In the genomic region with DNA sequence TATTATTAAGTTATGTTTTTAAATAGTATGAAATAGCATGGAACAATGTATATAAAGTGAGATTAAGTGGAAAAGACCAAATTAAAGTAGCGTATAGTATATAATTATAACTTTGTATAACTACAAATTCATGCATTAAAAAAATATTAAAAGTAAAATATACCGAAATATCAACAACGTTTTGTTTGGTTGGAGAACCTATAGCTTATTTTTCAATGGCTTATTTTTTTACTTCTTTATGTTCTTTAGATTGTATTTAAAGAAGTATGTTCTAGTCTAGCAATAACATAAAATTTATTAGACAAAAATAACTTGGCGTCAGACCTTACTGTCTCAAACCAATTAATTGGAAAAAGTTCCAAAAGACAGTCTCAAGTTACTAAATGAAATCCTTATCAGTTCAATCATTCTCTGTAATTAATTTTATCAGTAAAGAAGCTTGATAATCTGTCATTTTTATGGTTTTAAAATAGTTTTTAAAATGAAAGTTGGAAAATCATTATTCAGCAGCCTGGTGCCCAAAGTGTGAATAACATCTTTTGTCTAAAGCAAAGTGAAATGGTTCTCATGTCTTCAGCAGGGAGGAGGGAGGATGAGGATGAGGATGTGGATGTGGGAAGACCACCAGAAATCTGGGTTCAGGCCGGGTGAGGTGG, we compare ENCODE assay signal across 8 cellular contexts. TPM values are rescaled to one million over a fixed set of nuclear protein-coding genes. Genes with fewer than 3 reads are reported as not detected.
DNase-seq lines count a peak whose midpoint lies in the region; ATAC-seq, FAIRE-seq and TF ChIP-seq lines count a peak whose summit lies in the region.

No MANE protein-coding gene starts in this region.

- peak overlapping the region; percentile 69 for H3K4me3 Mint-ChIP-seq in astrocyte (ENCODE audit: unreplicated experiment)

- H3K27ac ChIP-seq in astrocyte (ENCODE audit: low read depth, low read length) = no peak overlapping the region
- peak overlapping the region in 1 of 2 donors; percentile 73 for H3K27ac ChIP-seq in lung (ENCODE audit: low read depth in 1 of 2, low read length in 1 of 2)

- no peaks in the 10 kb centered on the region for H4K20me1 ChIP-seq in astrocyte (ENCODE audit: insufficient read depth, low read length)

- H3K4me1 ChIP-seq in astrocyte (ENCODE audit: insufficient read depth, low read length) (peaks cover 3% of the 10 kb centered on the region), lung (ENCODE audit: control insufficient read depth in 2 of 2, insufficient read depth in 2 of 2, low read length in 2 of 2) (peaks cover 0 to 3% of the 10 kb centered on the region in 2 donors)

- H3K27me3 Mint-ChIP-seq in astrocyte (ENCODE audit: low read depth, unreplicated experiment) = peaks cover 26% of the 10 kb centered on the region

- peak; percentile 11 for TF ChIP-seq CTCF in astrocyte (IDR thresholded peaks at IDR 0.05; ENCODE audit: insufficient read depth, low read depth, low read length)
- no peak for TF ChIP-seq CTCF in lung (IDR thresholded peaks at IDR 0.05; ENCODE audit: control extremely low read depth, extremely low read depth)

- ATAC-seq in lung (ENCODE audit: insufficient read depth, low FRiP score) = no peak
- no peak for ATAC-seq in GM18907 (IDR thresholded peaks at IDR 0.05; ENCODE audit: unreplicated experiment)

- H3K36me3 Mint-ChIP-seq in astrocyte (ENCODE audit: low read depth, unreplicated experiment) = no peaks in the 10 kb centered on the region

- H3K36me3 ChIP-seq in astrocyte (ENCODE audit: insufficient read depth, low read length) (no peaks in the 10 kb centered on the region), lung (ENCODE audit: control insufficient read depth in 2 of 2, insufficient read depth in 2 of 2, low read length in 2 of 2) (peaks cover 0 to 3% of the 10 kb centered on the region in 2 donors)

- no peaks in the 10 kb centered on the region for H3K79me2 ChIP-seq in astrocyte (ENCODE audit: insufficient read depth, low read length)

- no peaks in the 10 kb centered on the region for H3K9me3 Mint-ChIP-seq in astrocyte (ENCODE audit: unreplicated experiment)

- DNase-seq in AG08395 (ENCODE audit: low spot score) (peak; percentile 43), HEK293T (ENCODE audit: extremely low spot score) (peak; percentile 38), astrocyte (ENCODE audit: low read depth) (no peak), lung (ENCODE audit: low spot score) (no peak), HuH-7 (ENCODE audit: low spot score) (no peak), NCI-H526 treated with DMSO at 0.1 percent for 48 hours (lab: John Stamatoyannopoulos, UW) (no peak), cerebellum (ENCODE audit: low spot score) (no peak)

- POLR2A ChIA-PET in HEK293T (lab: Yijun Ruan, JAX) = interaction anchor here (0.7 to 1.7 kb wide), 3 partner anchors 8 to 105 kb away, joined by 3 to 16 read pairs (median 3); partner anchors contain the start of genes LLPH and TMBIM4

- H3K27ac Mint-ChIP-seq in astrocyte (ENCODE audit: unreplicated experiment) = no peak overlapping the region

- peak overlapping the region; percentile 76 for H3K4me2 ChIP-seq in astrocyte (ENCODE audit: low read length)

- H2AFZ ChIP-seq in astrocyte (ENCODE audit: low read depth, low read length) = peak overlapping the region; percentile 50

- H3K4me3 ChIP-seq in astrocyte (ENCODE audit: insufficient read depth, low read depth, low read length) (peak overlapping the region; percentile 58), lung (peak overlapping the region; percentile 29)

- H3K27me3 ChIP-seq in astrocyte (ENCODE audit: insufficient read depth, low read length) (no peaks in the 10 kb centered on the region), lung (ENCODE audit: control insufficient read depth, insufficient read depth) (no peaks in the 10 kb centered on the region)

- WGBS in lung, 2 donors = 42 to 52% methylated on average over 5 of the region's 5 CpGs

- peaks cover 2% of the 10 kb centered on the region for H3K4me1 Mint-ChIP-seq in astrocyte (ENCODE audit: low read depth, unreplicated experiment)

- no peaks in the 10 kb centered on the region for H3K9me3 ChIP-seq in astrocyte (ENCODE audit: insufficient read depth, low read depth, low read length)
- peaks cover 0 to 4% of the 10 kb centered on the region in 2 donors for H3K9me3 ChIP-seq in lung (ENCODE audit: control insufficient read depth in 2 of 2, insufficient read depth in 1 of 2, low read length in 1 of 2)

- H3K9ac ChIP-seq in astrocyte (ENCODE audit: low read length) = peak overlapping the region; percentile 61

- FAIRE-seq in astrocyte (lab: Jason Lieb, UNC) = no peak

- CTCF ChIA-PET in HEK293T (lab: Yijun Ruan, JAX) = interaction anchor here (0.7 to 1.4 kb wide), 4 partner anchors 14 to 1411 kb away, joined by 3 read pairs; partner anchors contain the start of gene TBC1D30

TF ChIP-seq in HEK293T, 16 proteins besides CTCF, POLR2A, EP300 and RAD21:
- TF ChIP-seq HDGF (IDR thresholded peaks at IDR 0.05; ENCODE audit: borderline replicate concordance) = no peak
- no peak for TF ChIP-seq TARDBP (IDR thresholded peaks at IDR 0.05)
- no peak for TF ChIP-seq ZNF384 (IDR thresholded peaks at IDR 0.05)
- TF ChIP-seq CTBP1 (IDR thresholded peaks at IDR 0.05; ENCODE audit: borderline replicate concordance) = no peak
- no peak for TF ChIP-seq LEF1 (IDR thresholded peaks at IDR 0.05; ENCODE audit: borderline replicate concordance)

RNA-seq across cellular contexts. Expression of gene IRAK3, which starts 46.7 kb away (rescaled TPM):
- 0.05 and 0.10 TPM in 2 replicates for total RNA-seq in astrocyte
- total RNA-seq in lung = 10 to 100 TPM; 47.8 to 77.2 TPM
- polyA plus RNA-seq in lung = 10 to 100 TPM in 1 of 2 donors, 1 to 10 TPM in 1; 7.8 to 54.5 TPM
- 12.6 TPM for total RNA-seq in cerebellum

Comparison
In these comparisons a context has a peak if more than half of its experiments do, and no peak if none do; other contexts are left out.
1. DNase-seq: peak in AG08395 (single experiment) and HEK293T (single experiment); none in astrocyte (single experiment), lung (single experiment), HuH-7 (single experiment), NCI-H526 treated with DMSO at 0.1 percent for 48 hours (single experiment) and cerebellum (single experiment).
2. RNA of gene IRAK3, which starts 46.7 kb away (total RNA-seq): 47.8 to 77.2 TPM in lung and 12.6 TPM in cerebellum (single experiment); 0.05 to 0.10 TPM in astrocyte; every median in the first group is over 10 times any median in the second.